11 cellular contexts compared by ENCODE assay signal in the genomic region with DNA sequence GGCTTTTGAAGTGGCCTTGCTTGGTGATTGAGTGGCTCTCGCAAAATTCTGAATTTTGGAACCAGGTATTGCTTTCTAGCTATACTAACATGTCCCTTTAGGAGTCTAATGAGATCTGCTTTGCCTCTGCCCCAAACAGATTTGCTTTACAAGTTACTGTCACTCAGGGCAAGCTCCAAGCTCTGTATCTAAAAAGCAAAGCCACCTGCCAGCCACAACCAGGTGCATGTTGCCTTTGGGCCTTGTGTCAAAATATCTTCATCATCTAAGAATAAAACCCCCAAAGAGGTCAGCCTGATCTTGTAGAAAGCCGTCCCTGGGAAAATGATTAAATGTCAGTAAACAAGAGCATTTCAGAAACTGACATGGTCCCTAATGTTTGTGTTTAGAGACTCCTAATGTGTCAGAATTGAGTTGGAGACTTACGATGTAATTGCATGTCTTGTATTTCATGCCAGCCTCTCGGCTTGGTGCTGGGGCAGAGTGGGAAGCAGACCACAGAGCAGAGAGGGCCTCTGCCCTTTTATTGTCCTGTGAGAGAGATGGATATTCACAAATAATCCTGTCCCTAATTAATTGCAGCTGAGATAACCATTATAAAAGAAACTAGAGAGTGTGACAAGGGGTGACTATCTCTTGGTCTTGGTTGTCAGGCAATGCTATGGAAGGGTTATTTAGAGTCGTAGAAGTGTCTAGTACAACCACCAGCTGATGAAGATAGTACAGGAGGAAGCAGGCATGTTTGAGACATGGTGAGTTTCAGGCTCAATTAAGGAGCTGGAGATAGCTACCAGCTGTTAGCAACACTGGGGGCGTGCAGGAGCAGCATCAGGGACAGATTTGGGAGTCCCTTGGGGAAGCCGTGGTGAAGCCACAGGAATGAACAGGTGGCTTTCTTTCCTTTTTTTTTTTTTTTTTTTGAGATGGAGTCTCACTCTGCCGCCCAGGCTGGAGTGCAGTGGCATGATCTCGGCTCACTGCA.
DNase-seq lines count a peak whose midpoint lies in the region; ATAC-seq and TF ChIP-seq lines count a peak whose summit lies in the region.
"Had no signal": no experiment of that assay in that cellular context is flagged by ENCODE, and none has a peak within 500 bp of the region (broad histone marks: within the 10 kb centered on the region; RNA-seq: fewer than 3 reads in every experiment).

No MANE protein-coding gene starts in this region.

- no peak overlapping the region for H3K4me3 ChIP-seq in GM12865 (ENCODE audit: low read depth, low read length)
- H3K4me3 ChIP-seq: coronary artery had no signal

- H3K9me3 ChIP-seq in CD4-positive, alpha-beta T cell (ENCODE audit: control insufficient read depth, low read length): no peaks in the 10 kb centered on the region

- no peaks in the 10 kb centered on the region for H3K27me3 ChIP-seq in CD4-positive, alpha-beta T cell (ENCODE audit: control insufficient read depth, insufficient read depth, low read length)

- CTCF ChIA-PET in CD4-positive, alpha-beta T cell (lab: Charles Lee): interaction anchor here (0.6 to 3.3 kb wide), 3 partner anchors 7 to 26 kb away, joined by 3 to 17 read pairs (median 5); no protein-coding TSS in a partner anchor

- peak overlapping the region; percentile 83 for H3K27ac Mint-ChIP-seq in CD4-positive, alpha-beta T cell
- H3K27ac Mint-ChIP-seq in HFFc6 (no peak overlapping the region), CD14-positive monocyte (no peak overlapping the region)

- no peak for ATAC-seq in CD4-positive, alpha-beta T cell (ENCODE audit: poor library complexity)

- no peak for DNase-seq in CD4-positive, alpha-beta T cell
- DNase-seq in GM12865 (ENCODE audit: low read depth) (peak; percentile 78), NCI-H2107 treated with DMSO at 0.1 percent for 48 hours (lab: John Stamatoyannopoulos, UW; ENCODE audit: unreplicated experiment) (peak; percentile 55), cerebellum (ENCODE audit: low spot score) (peak; percentile 20), HFFc6 (no peak), iPS-NIHi7 (ENCODE audit: extremely low spot score) (no peak), CD14-positive monocyte (ENCODE audit: low spot score) (no peak), NCI-H2081 (lab: John Stamatoyannopoulos, UW) (no peak)
- DNase-seq: NCI-H2081 treated with DMSO at 0.1 percent for 48 hours had no signal

- H3K27ac ChIP-seq in CD4-positive, alpha-beta T cell (ENCODE audit: low read depth, low read length): peak overlapping the region; percentile 36
- H3K27ac ChIP-seq: coronary artery had no signal

- TF ChIP-seq CTCF in CD4-positive, alpha-beta T cell (IDR thresholded peaks at IDR 0.05): no peak
- TF ChIP-seq CTCF in GM12865 (IDR thresholded peaks at IDR 0.05; ENCODE audit: insufficient read depth, low read depth, low read length, missing control alignments): no peak
- TF ChIP-seq CTCF in HFFc6 (IDR thresholded peaks at IDR 0.05): no peak
- TF ChIP-seq CTCF in CD14-positive monocyte (IDR thresholded peaks at IDR 0.05): no peak

- H3K9me3 Mint-ChIP-seq in CD4-positive, alpha-beta T cell: no peaks in the 10 kb centered on the region
- H3K9me3 Mint-ChIP-seq in HFFc6 (no peaks in the 10 kb centered on the region), CD14-positive monocyte (no peaks in the 10 kb centered on the region)

- H3K4me1 Mint-ChIP-seq in CD4-positive, alpha-beta T cell (ENCODE audit: low read depth): peaks cover 74% of the 10 kb centered on the region
- H3K4me1 Mint-ChIP-seq in HFFc6 (ENCODE audit: low read depth): peaks cover 8% of the 10 kb centered on the region; the same call in 1 of the 2 replicates
- peaks cover 34% of the 10 kb centered on the region for H3K4me1 Mint-ChIP-seq in CD14-positive monocyte

- intact Hi-C loops in CD4-positive, alpha-beta T cell (cut with DNase I, micrococcal nuclease): no loop called here
- intact Hi-C loops in CD14-positive monocyte (cut with micrococcal nuclease): no loop called here

- H3K27me3 Mint-ChIP-seq in CD4-positive, alpha-beta T cell: no peaks in the 10 kb centered on the region
- H3K27me3 Mint-ChIP-seq in HFFc6 (ENCODE audit: insufficient read depth) (no peaks in the 10 kb centered on the region; the same call in 1 of the 2 replicates), CD14-positive monocyte (ENCODE audit: low read depth in 3 of 3) (peaks cover 0 to 3% (median 2%) of the 10 kb centered on the region in 3 donors)

- no peaks in the 10 kb centered on the region for H3K36me3 Mint-ChIP-seq in CD4-positive, alpha-beta T cell (ENCODE audit: low read depth)
- H3K36me3 Mint-ChIP-seq in HFFc6 (ENCODE audit: low read depth): peaks cover 6% of the 10 kb centered on the region; the same call in 1 of the 2 replicates
- peaks cover 0 to 3% of the 10 kb centered on the region in 2 donors for H3K36me3 Mint-ChIP-seq in CD14-positive monocyte

- peak overlapping the region; percentile 79 for H3K4me3 Mint-ChIP-seq in CD4-positive, alpha-beta T cell
- H3K4me3 Mint-ChIP-seq in HFFc6 (no peak overlapping the region), CD14-positive monocyte (no peak overlapping the region)
- H3K4me3 Mint-ChIP-seq: neural crest cell had no signal

- POLR2A ChIA-PET in CD4-positive, alpha-beta T cell (lab: Charles Lee): interaction anchor here (0.9 to 3.6 kb wide), 9 partner anchors 8 to 89 kb away, joined by 3 to 12 read pairs (median 6); no protein-coding TSS in a partner anchor

Comparison
In these comparisons a context has a peak if more than half of its experiments do, and no peak if none do; other contexts are left out.
1. DNase-seq: peak in GM12865 (single experiment), NCI-H2107 treated with DMSO at 0.1 percent for 48 hours (single experiment) and cerebellum (single experiment); none in CD4-positive, alpha-beta T cell (0 of 10), HFFc6 (single experiment), iPS-NIHi7 (single experiment), CD14-positive monocyte (single experiment) and NCI-H2081 (0 of 2).